In the genomic region with DNA sequence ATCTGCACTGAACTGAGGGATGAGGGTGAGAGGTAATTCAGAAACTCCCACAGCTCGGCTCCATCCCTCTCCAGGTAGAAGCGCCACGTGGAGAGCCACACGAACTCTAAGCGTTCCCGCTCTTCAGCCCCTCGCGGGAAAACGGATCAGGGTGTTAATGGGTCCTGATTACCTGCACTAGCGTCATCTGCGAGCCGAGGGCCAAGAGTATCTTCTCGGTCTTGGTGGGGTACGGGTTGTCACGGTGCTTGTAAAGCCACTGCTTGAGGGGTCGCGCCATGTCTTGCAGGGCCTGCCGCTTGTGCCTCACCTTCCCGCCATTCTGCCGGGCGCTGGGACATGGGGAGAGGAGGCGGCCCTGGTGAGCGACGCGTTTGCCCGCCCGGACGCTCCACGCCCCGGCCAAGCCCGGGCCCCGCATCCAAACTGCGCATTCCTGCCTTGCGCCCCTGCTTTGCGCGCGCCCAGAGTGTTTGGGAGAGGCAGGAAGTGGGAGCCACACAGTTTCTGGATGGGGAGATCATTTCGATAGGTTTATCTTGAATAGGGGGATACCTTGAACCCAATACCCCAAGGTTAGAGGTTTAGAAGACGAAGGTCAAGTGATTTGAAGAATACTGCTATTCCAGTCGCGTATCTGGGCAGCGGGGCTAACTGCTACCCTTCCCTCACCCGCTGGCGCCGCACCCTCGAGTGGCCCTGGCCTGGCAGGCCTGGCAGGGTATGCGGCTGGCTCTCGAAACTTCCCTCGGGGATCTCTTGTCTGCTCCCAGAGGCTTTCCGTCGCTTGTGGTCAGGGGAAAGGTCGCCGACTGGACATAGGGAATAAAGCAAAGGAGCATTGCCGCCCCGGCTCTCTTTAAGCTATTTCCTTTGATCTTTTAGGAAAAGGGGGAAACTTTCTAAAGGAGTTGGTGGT, we compare ENCODE assay signal across 9 cellular contexts. TPM values are rescaled to one million over a fixed set of nuclear protein-coding genes. Genes with fewer than 3 reads are reported as not detected.
DNase-seq lines count a peak whose midpoint lies in the region; ATAC-seq and TF ChIP-seq lines count a peak whose summit lies in the region.
"Had no signal": no experiment of that assay in that cellular context is flagged by ENCODE, and none has a peak within 500 bp of the region (broad histone marks: within the 10 kb centered on the region; RNA-seq: fewer than 3 reads in every experiment).

No MANE protein-coding gene starts in this region.

- no peaks in the 10 kb centered on the region for H3K36me3 Mint-ChIP-seq in activated T-cell treated with anti-CD3 and anti-CD28 coated beads, Interleukin-2, amount 50 U/mL, for 24 hours (ENCODE audit: low read depth)

- H3K27me3 ChIP-seq in GM06990 (replicated peaks; ENCODE audit: control insufficient read depth, insufficient read depth, low read length) (no peaks in the 10 kb centered on the region; the same call in 1 of the 2 replicates), right atrium auricular region (peaks cover 11 to 30% of the 10 kb centered on the region in 2 donors), sigmoid colon (peaks cover 0 to 27% (median 10%) of the 10 kb centered on the region in 3 donors)

- TF ChIP-seq POLR2A in sigmoid colon (IDR thresholded peaks at IDR 0.05) = no peak

- no peak for ATAC-seq in omental fat pad (ENCODE audit: low FRiP score)

- no peak for TF ChIP-seq CTCF in GM06990 (IDR thresholded peaks at IDR 0.05; ENCODE audit: insufficient read depth, low read length, poor library complexity, severe bottlenecking)
- TF ChIP-seq CTCF in right atrium auricular region (IDR thresholded peaks at IDR 0.05) = no peak
- no peak for TF ChIP-seq CTCF in sigmoid colon (IDR thresholded peaks at IDR 0.05)
- TF ChIP-seq CTCF in omental fat pad (IDR thresholded peaks at IDR 0.05) = no peak

- TF ChIP-seq EP300 in sigmoid colon (IDR thresholded peaks at IDR 0.05) = no peak

- peaks cover 74% of the 10 kb centered on the region for H3K27me3 Mint-ChIP-seq in activated T-cell treated with anti-CD3 and anti-CD28 coated beads, Interleukin-2, amount 50 U/mL, for 24 hours

- H3K4me3 Mint-ChIP-seq in activated T-cell treated with anti-CD3 and anti-CD28 coated beads, Interleukin-2, amount 50 U/mL, for 24 hours = peak overlapping the region; percentile 48

- H3K9me3 ChIP-seq in right atrium auricular region = no peaks in the 10 kb centered on the region
- no peaks in the 10 kb centered on the region for H3K9me3 ChIP-seq in sigmoid colon

- H3K27ac ChIP-seq in right atrium auricular region (peak overlapping the region in 1 of 2 donors; percentile 65), sigmoid colon (peak overlapping the region; percentile 95 to 98 (median 97))

- H3K4me1 ChIP-seq in right atrium auricular region = peaks cover 0 to 53% of the 10 kb centered on the region in 2 donors
- H3K4me1 ChIP-seq in sigmoid colon = peaks cover 0 to 50% (median 31%) of the 10 kb centered on the region in 4 donors

- H3K27ac Mint-ChIP-seq in activated T-cell treated with anti-CD3 and anti-CD28 coated beads, Interleukin-2, amount 50 U/mL, for 24 hours = no peak overlapping the region

- WGBS in sigmoid colon, 2 donors = 17 to 22% methylated on average over 55 of the region's 55 CpGs

- H3K36me3 ChIP-seq in GM06990 (ENCODE audit: control insufficient read depth, insufficient read depth, low read length) (no peaks in the 10 kb centered on the region), right atrium auricular region (no peaks in the 10 kb centered on the region), sigmoid colon (no peaks in the 10 kb centered on the region)

- H3K9me3 Mint-ChIP-seq in activated T-cell treated with anti-CD3 and anti-CD28 coated beads, Interleukin-2, amount 50 U/mL, for 24 hours = no peaks in the 10 kb centered on the region

- DNase-seq in GM06990 (ENCODE audit: extremely low read depth, insufficient read length) (peak; percentile 3), right atrium auricular region (ENCODE audit: low spot score) (no peak), sigmoid colon (peak; percentile 65), activated gamma-delta T cell (lab: John Stamatoyannopoulos, UW) (no peak), LoVo (ENCODE audit: low spot score) (no peak), omental fat pad (ENCODE audit: low spot score) (no peak), AG08396 (ENCODE audit: low spot score) (no peak)
- peak; percentile 39 for DNase-seq in activated T-cell treated with anti-CD3 and anti-CD28 coated beads, Interleukin-2, amount 50 U/mL, for 24 hours
- DNase-seq: NK-92 treated with Interleukin-12 subunit alpha and Interleukin-12 subunit beta, amount 100 ng/mL, for 24 hours had no signal

- peaks cover 42% of the 10 kb centered on the region for H3K4me1 Mint-ChIP-seq in activated T-cell treated with anti-CD3 and anti-CD28 coated beads, Interleukin-2, amount 50 U/mL, for 24 hours (ENCODE audit: low read depth)

- intact Hi-C loops in sigmoid colon (cut with DNase I) = loop anchor here (2.0 to 5.0 kb wide), 6 partner anchors 51 to 641 kb away; a partner anchor contains a TSS

- H3K4me3 ChIP-seq in GM06990 (replicated peaks; ENCODE audit: low read depth, low read length) (no peak overlapping the region), right atrium auricular region (peak overlapping the region; percentile 58 to 65), sigmoid colon (peak overlapping the region; percentile 67 to 78 (median 75))

RNA-seq across cellular contexts. Expression of a gene that starts 4.2 kb away (rescaled TPM):
- total RNA-seq in right atrium auricular region = under 1 TPM; 0.22 to 0.63 TPM
- total RNA-seq in sigmoid colon = 10 to 100 TPM; 11.0 to 34.9 (median 12.8) TPM
- 1 to 10 TPM in 1 of 3 donors, under 1 TPM in 1, not detected in 1; 0.28 to 1.2 TPM for polyA plus RNA-seq in sigmoid colon
- 1 to 10 TPM; 1.1 to 5.6 (median 3.1) TPM for total RNA-seq in omental fat pad

Comparison
In these comparisons a context has a peak if more than half of its experiments do, and no peak if none do; other contexts are left out.
1. DNase-seq: peak in GM06990 (single experiment), activated T-cell treated with anti-CD3 and anti-CD28 coated beads, Interleukin-2, amount 50 U/mL, for 24 hours (single experiment) and sigmoid colon (single experiment); none in right atrium auricular region (single experiment), activated gamma-delta T cell (single experiment), LoVo (single experiment), omental fat pad (single experiment) and AG08396 (single experiment).